ENCODE assay signal across 14 cellular contexts in genomic region chr9:129441852-129442251, GRCh38.
"Had no signal": no experiment of that assay in that cellular context is flagged by ENCODE, and none has a peak within 500 bp of the region (broad histone marks: within the 10 kb centered on the region; RNA-seq: fewer than 3 reads in every experiment).

No MANE protein-coding gene starts in this region.

- FAIRE-seq: bronchial epithelial cell, small intestine had no signal

- H3K36me3 Mint-ChIP-seq: activated naive CD8-positive, alpha-beta T cell had no signal

- ATAC-seq: activated CD4-positive, CD25-positive, alpha-beta regulatory T cell treated with anti-CD3 and anti-CD28 coated beads, Interleukin-2, amount 50 U/mL, for 24 hours had no signal

- H3K27ac Mint-ChIP-seq: activated naive CD8-positive, alpha-beta T cell; activated T-cell treated with anti-CD3 and anti-CD28 coated beads, Interleukin-2, amount 50 U/mL, for 24 hours had no signal

- H3K27me3 ChIP-seq: right atrium auricular region had no signal

- H3K4me3 Mint-ChIP-seq: activated naive CD8-positive, alpha-beta T cell; activated T-cell treated with anti-CD3 and anti-CD28 coated beads, Interleukin-2, amount 50 U/mL, for 24 hours had no signal

- H3K9me3 Mint-ChIP-seq: activated T-cell treated with anti-CD3 and anti-CD28 coated beads, Interleukin-2, amount 50 U/mL, for 24 hours had no signal

- H3K36me3 ChIP-seq: esophagus squamous epithelium, right atrium auricular region had no signal

- H3K9me3 ChIP-seq: esophagus squamous epithelium, right atrium auricular region had no signal

- DNase-seq: activated CD4-positive, alpha-beta T cell treated with anti-CD3 and anti-CD28 coated beads, Interleukin-2, amount 50 U/mL, for 4 hours; activated effector memory CD4-positive, alpha-beta T cell treated with Interleukin-2 at 50 U/mL for 16 hours; activated T-cell treated with anti-CD3 and anti-CD28 coated beads, Interleukin-2, amount 50 U/mL, for 24 hours; amygdala; esophagus squamous epithelium; foreskin fibroblast; glutamatergic neuron; posterior cingulate gyrus; small intestine; T-helper 2 cell had no signal

- H3K4me3 ChIP-seq: esophagus squamous epithelium, right atrium auricular region had no signal

- H3K27ac ChIP-seq: esophagus squamous epithelium, right atrium auricular region had no signal
